In genomic region chr5:14665110-14665822, GRCh38 we compare ENCODE assay signal across 8 cellular contexts. TPM values are rescaled to one million over a fixed set of nuclear protein-coding genes. Genes with fewer than 3 reads are reported as not detected.
A peak's percentile ranks its signal among the peaks of the same experiment; 100 is the strongest.
DNase-seq lines count a peak whose midpoint lies in the region; ATAC-seq and TF ChIP-seq lines count a peak whose summit lies in the region.

No MANE protein-coding gene starts in this region.

- H3K27ac Mint-ChIP-seq in activated T-helper 1 cell treated with anti-CD3 and anti-CD28 coated beads, Interleukin-12 subunit alpha, Interleukin-12 subunit beta, Interleukin-2, Interleukin-4 antibody, amounts not matched to agents 30 ng/mL and 10 ng/mL and 1 ng/mL, durations not matched to agents 14 hours and 24 hours and 36 hours = peak overlapping the region; percentile 93

- no peaks in the 10 kb centered on the region for H3K27me3 ChIP-seq in GM06990 (replicated peaks; ENCODE audit: control insufficient read depth, insufficient read depth, low read length)
- H3K27me3 ChIP-seq in gastroesophageal sphincter = no peaks in the 10 kb centered on the region
- H3K27me3 ChIP-seq in osteoblast (ENCODE audit: insufficient read depth, low read length) = no peaks in the 10 kb centered on the region

- ATAC-seq in gastroesophageal sphincter = no peak

- H3K79me2 ChIP-seq in osteoblast (ENCODE audit: insufficient read depth, low read length) = peaks cover 69% of the 10 kb centered on the region

- TF ChIP-seq CTCF in GM06990 (IDR thresholded peaks at IDR 0.05; ENCODE audit: insufficient read depth, low read length, poor library complexity, severe bottlenecking) = peak; percentile 25
- peak in 1 of 4 experiments; percentile 24 for TF ChIP-seq CTCF in gastroesophageal sphincter (IDR thresholded peaks at IDR 0.05)
- TF ChIP-seq CTCF in osteoblast (IDR thresholded peaks at IDR 0.05; ENCODE audit: extremely low read depth, low read depth, low read length) = no peak

- no peak for TF ChIP-seq POLR2A in gastroesophageal sphincter (IDR thresholded peaks at IDR 0.05)

- no peak for TF ChIP-seq EP300 in gastroesophageal sphincter (IDR thresholded peaks at IDR 0.05)

- WGBS in gastroesophageal sphincter (ENCODE audit: low coverage in 1 of 2), 2 donors = 2 to 3% methylated on average over 7 to 18 of the region's 20 CpGs

- peak overlapping the region; percentile 86 for H3K4me3 ChIP-seq in GM06990 (replicated peaks; ENCODE audit: low read depth, low read length)
- peak overlapping the region; percentile 68 to 82 for H3K4me3 ChIP-seq in gastroesophageal sphincter
- peak overlapping the region; percentile 83 for H3K4me3 ChIP-seq in osteoblast (ENCODE audit: insufficient read depth, low read length)

- peak overlapping the region; percentile 98 for H3K4me3 Mint-ChIP-seq in activated T-helper 1 cell treated with anti-CD3 and anti-CD28 coated beads, Interleukin-12 subunit alpha, Interleukin-12 subunit beta, Interleukin-2, Interleukin-4 antibody, amounts not matched to agents 30 ng/mL and 10 ng/mL and 1 ng/mL, durations not matched to agents 14 hours and 24 hours and 36 hours

- H3K27me3 Mint-ChIP-seq in activated T-helper 1 cell treated with anti-CD3 and anti-CD28 coated beads, Interleukin-12 subunit alpha, Interleukin-12 subunit beta, Interleukin-2, Interleukin-4 antibody, amounts not matched to agents 30 ng/mL and 10 ng/mL and 1 ng/mL, durations not matched to agents 14 hours and 24 hours and 36 hours (ENCODE audit: insufficient read depth) = no peaks in the 10 kb centered on the region

- H3K36me3 ChIP-seq in GM06990 (ENCODE audit: control insufficient read depth, insufficient read depth, low read length) = no peaks in the 10 kb centered on the region
- H3K36me3 ChIP-seq in gastroesophageal sphincter = peaks cover 0 to 5% of the 10 kb centered on the region in 2 donors
- H3K36me3 ChIP-seq in osteoblast (ENCODE audit: insufficient read depth, low read length) = no peaks in the 10 kb centered on the region

- H3K4me1 ChIP-seq in gastroesophageal sphincter = peaks cover 6 to 59% (median 26%) of the 10 kb centered on the region in 3 donors
- peaks cover 43% of the 10 kb centered on the region for H3K4me1 ChIP-seq in osteoblast (ENCODE audit: insufficient read depth, low read length)

- intact Hi-C loops in activated T-helper 1 cell treated with anti-CD3 and anti-CD28 coated beads, Interleukin-12 subunit alpha, Interleukin-12 subunit beta, Interleukin-2, Interleukin-4 antibody, amounts not matched to agents 30 ng/mL and 10 ng/mL and 1 ng/mL, durations not matched to agents 14 hours and 24 hours and 36 hours (cut with micrococcal nuclease) = loop anchor here (2.0 to 5.0 kb wide), 4 partner anchors 70 to 1802 kb away; partner anchors contain the start of genes ANKH, TRIO and ZNF622

- H4K20me1 ChIP-seq in osteoblast (ENCODE audit: insufficient read depth, low read length) = peaks cover 38% of the 10 kb centered on the region

- H3K36me3 Mint-ChIP-seq in activated T-helper 1 cell treated with anti-CD3 and anti-CD28 coated beads, Interleukin-12 subunit alpha, Interleukin-12 subunit beta, Interleukin-2, Interleukin-4 antibody, amounts not matched to agents 30 ng/mL and 10 ng/mL and 1 ng/mL, durations not matched to agents 14 hours and 24 hours and 36 hours (ENCODE audit: low read depth) = peaks cover 29% of the 10 kb centered on the region

- peak overlapping the region; percentile 78 for H2AFZ ChIP-seq in osteoblast (ENCODE audit: low read length)

- H3K4me1 Mint-ChIP-seq in activated T-helper 1 cell treated with anti-CD3 and anti-CD28 coated beads, Interleukin-12 subunit alpha, Interleukin-12 subunit beta, Interleukin-2, Interleukin-4 antibody, amounts not matched to agents 30 ng/mL and 10 ng/mL and 1 ng/mL, durations not matched to agents 14 hours and 24 hours and 36 hours (ENCODE audit: low read depth) = peaks cover 72% of the 10 kb centered on the region

- no peaks in the 10 kb centered on the region for H3K9me3 ChIP-seq in gastroesophageal sphincter
- no peaks in the 10 kb centered on the region for H3K9me3 ChIP-seq in osteoblast (ENCODE audit: low read depth, low read length)

- DNase-seq in A172 (ENCODE audit: low spot score) (peak; percentile 38), GM06990 (ENCODE audit: extremely low read depth, insufficient read length) (peak; percentile 52), NCI-H1105 (lab: John Stamatoyannopoulos, UW) (peak; percentile 23), osteoblast (ENCODE audit: insufficient read length, low spot score, missing footprints) (peak; percentile 87), GM19240 (ENCODE audit: insufficient read length, low spot score) (no peak), GDM1 (lab: John Stamatoyannopoulos, UW) (no peak)
- DNase-seq in activated T-helper 1 cell treated with anti-CD3 and anti-CD28 coated beads, Interleukin-12 subunit alpha, Interleukin-12 subunit beta, Interleukin-2, Interleukin-4 antibody, amounts not matched to agents 30 ng/mL and 10 ng/mL and 1 ng/mL, durations not matched to agents 14 hours and 24 hours and 36 hours (ENCODE audit: low spot score) = no peak

- peak overlapping the region; percentile 92 for H3K4me2 ChIP-seq in osteoblast (ENCODE audit: insufficient read depth, low read length)

- no peaks in the 10 kb centered on the region for H3K9me3 Mint-ChIP-seq in activated T-helper 1 cell treated with anti-CD3 and anti-CD28 coated beads, Interleukin-12 subunit alpha, Interleukin-12 subunit beta, Interleukin-2, Interleukin-4 antibody, amounts not matched to agents 30 ng/mL and 10 ng/mL and 1 ng/mL, durations not matched to agents 14 hours and 24 hours and 36 hours

- peak overlapping the region; percentile 80 to 97 (median 94) for H3K27ac ChIP-seq in gastroesophageal sphincter
- peak overlapping the region; percentile 83 for H3K27ac ChIP-seq in osteoblast (ENCODE audit: low read depth, low read length)

RNA-seq across cellular contexts. Expression of gene OTULIN, which starts 0.7 kb away (rescaled TPM):
- 34.4 and 36.1 TPM in 2 replicates for total RNA-seq in A172 (2014; rRNA removed; shearing (Covaris generic))
- 57.4 and 58.7 TPM in 2 replicates for total RNA-seq in activated T-helper 1 cell treated with anti-CD3 and anti-CD28 coated beads, Interleukin-12 subunit alpha, Interleukin-12 subunit beta, Interleukin-2, Interleukin-4 antibody, amounts not matched to agents 30 ng/mL and 10 ng/mL and 1 ng/mL, durations not matched to agents 14 hours and 24 hours and 36 hours
- total RNA-seq in gastroesophageal sphincter (10 to 100 TPM; 19.5 to 27.1 (median 23.6) TPM), osteoblast (25.6 and 29.7 TPM in 2 replicates)

Comparison
In these comparisons a context has a peak if more than half of its experiments do, and no peak if none do; other contexts are left out.
1. DNase-seq: peak in A172 (single experiment), GM06990 (single experiment), NCI-H1105 (single experiment) and osteoblast (single experiment); none in activated T-helper 1 cell treated with anti-CD3 and anti-CD28 coated beads, Interleukin-12 subunit alpha, Interleukin-12 subunit beta, Interleukin-2, Interleukin-4 antibody, amounts not matched to agents 30 ng/mL and 10 ng/mL and 1 ng/mL, durations not matched to agents 14 hours and 24 hours and 36 hours (single experiment), GM19240 (single experiment) and GDM1 (single experiment).
2. Peak in every context shown above with its lines, with median percentiles within 50 percentile points of each other: H3K4me3 ChIP-seq.